In the genomic region with DNA sequence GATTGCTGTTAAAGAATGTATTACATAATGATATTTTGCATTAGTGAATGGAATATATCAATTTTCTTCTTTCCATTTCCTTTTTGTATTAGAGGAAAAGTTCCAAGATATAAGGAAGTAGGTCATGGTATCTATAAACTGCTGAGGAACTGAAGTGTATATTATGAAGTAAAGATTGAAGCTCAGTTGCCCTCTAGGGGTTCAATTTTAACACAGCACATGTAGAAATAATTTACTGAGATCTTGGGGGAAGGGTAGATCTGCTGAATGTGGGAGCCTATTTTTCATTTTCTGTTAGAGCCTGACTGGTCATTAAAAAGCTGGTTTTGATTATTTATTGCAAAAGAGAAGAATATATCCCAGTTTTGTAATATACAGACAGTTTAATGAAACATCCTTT, we compare ENCODE assay signal across 8 cellular contexts. TPM values are rescaled to one million over a fixed set of nuclear protein-coding genes. Genes with fewer than 3 reads are reported as not detected.
DNase-seq lines count a peak whose midpoint lies in the region; ATAC-seq and TF ChIP-seq lines count a peak whose summit lies in the region.

No MANE protein-coding gene starts in this region.

- H3K27me3 ChIP-seq in endodermal cell (ENCODE audit: control insufficient read depth, insufficient read depth, low read length, poor library complexity, severe bottlenecking), result no peaks in the 10 kb centered on the region

- H3K9me3 Mint-ChIP-seq in endodermal cell (peaks cover 5% of the 10 kb centered on the region), naive B cell (peaks cover 0 to 4% (median 0%) of the 10 kb centered on the region in 7 donors)

- H3K36me3 Mint-ChIP-seq in endodermal cell (ENCODE audit: low read depth), result peaks cover 20% of the 10 kb centered on the region
- peaks cover 0 to 10% of the 10 kb centered on the region in 2 donors for H3K36me3 Mint-ChIP-seq in naive B cell

- peak; percentile 69 for TF ChIP-seq CTCF in endodermal cell (conservative IDR thresholded peaks at IDR 0.05)

- H3K9ac ChIP-seq in endodermal cell (ENCODE audit: extremely low read depth, low read length, poor library complexity, severe bottlenecking), result no peak overlapping the region

- H3K27ac ChIP-seq in endodermal cell (ENCODE audit: low read depth, low read length), result no peak overlapping the region

- H3K4me1 Mint-ChIP-seq in endodermal cell (peaks cover 23% of the 10 kb centered on the region), naive B cell (peaks cover 0 to 8% (median 4%) of the 10 kb centered on the region in 3 donors)

- H3K9me3 ChIP-seq in endodermal cell (ENCODE audit: control insufficient read depth, low read length), result peaks cover 6% of the 10 kb centered on the region

- H3K4me3 Mint-ChIP-seq in endodermal cell (no peak overlapping the region), naive B cell (no peak overlapping the region)

- DNase-seq in DMS153 treated with DMSO at 0.1 percent for 48 hours (lab: John Stamatoyannopoulos, UW; ENCODE audit: unreplicated experiment) (peak; percentile 20), OCI-M1 (lab: John Stamatoyannopoulos, UW) (peak; percentile 79), endodermal cell (no peak), naive B cell (peak; percentile 10), KG1 (lab: John Stamatoyannopoulos, UW) (no peak), activated gamma-delta T cell treated with Interleukin-2 at 50 U/mL for 16 hours (no peak)

- H3K4me3 ChIP-seq in endodermal cell (ENCODE audit: low read length), result no peak overlapping the region

- H3K4me1 ChIP-seq in endodermal cell (ENCODE audit: control insufficient read depth, insufficient read depth, low read length), result peaks cover 8% of the 10 kb centered on the region

- H3K27ac Mint-ChIP-seq in endodermal cell, result peak overlapping the region; percentile 24
- H3K27ac Mint-ChIP-seq in naive B cell, result no peak overlapping the region

- ATAC-seq in GM19372 (IDR thresholded peaks at IDR 0.05; ENCODE audit: low read depth, unreplicated experiment) (peak; percentile 95), HG03342 (IDR thresholded peaks at IDR 0.05; ENCODE audit: unreplicated experiment) (peak; percentile 94), naive B cell (ENCODE audit: low read depth in 2 of 2) (peak; percentile 59 to 72)

- H3K36me3 ChIP-seq in endodermal cell (ENCODE audit: control insufficient read depth, insufficient read depth, low read length), result peaks cover 3% of the 10 kb centered on the region

- H3K27me3 Mint-ChIP-seq in endodermal cell (ENCODE audit: insufficient read depth) (no peaks in the 10 kb centered on the region), naive B cell (no peaks in the 10 kb centered on the region)

RNA-seq across cellular contexts. Expression of a gene that starts 45.2 kb away (rescaled TPM):
- 10 to 100 TPM; 23.8 to 33.6 TPM for total RNA-seq in endodermal cell
- polyA plus RNA-seq in endodermal cell (2013, experiment 1 of 2), result 37.4 TPM
- polyA plus RNA-seq in endodermal cell (2013, experiment 2 of 2), result 39.4 TPM
- polyA plus RNA-seq in naive B cell (ENCODE audit: low read depth in 6 of 6), result 10 to 100 TPM; 24.1 to 34.0 (median 27.1) TPM

Comparison
In these comparisons a context has a peak if more than half of its experiments do, and no peak if none do; other contexts are left out.
1. DNase-seq: peak in DMS153 treated with DMSO at 0.1 percent for 48 hours (single experiment), OCI-M1 (single experiment) and naive B cell (single experiment); none in endodermal cell (single experiment), KG1 (single experiment) and activated gamma-delta T cell treated with Interleukin-2 at 50 U/mL for 16 hours (single experiment).
2. Peak in every context shown above with its lines, with median percentiles within 50 percentile points of each other: ATAC-seq.